Comparison of ENCODE assay signal across 8 cellular contexts in the genomic region with DNA sequence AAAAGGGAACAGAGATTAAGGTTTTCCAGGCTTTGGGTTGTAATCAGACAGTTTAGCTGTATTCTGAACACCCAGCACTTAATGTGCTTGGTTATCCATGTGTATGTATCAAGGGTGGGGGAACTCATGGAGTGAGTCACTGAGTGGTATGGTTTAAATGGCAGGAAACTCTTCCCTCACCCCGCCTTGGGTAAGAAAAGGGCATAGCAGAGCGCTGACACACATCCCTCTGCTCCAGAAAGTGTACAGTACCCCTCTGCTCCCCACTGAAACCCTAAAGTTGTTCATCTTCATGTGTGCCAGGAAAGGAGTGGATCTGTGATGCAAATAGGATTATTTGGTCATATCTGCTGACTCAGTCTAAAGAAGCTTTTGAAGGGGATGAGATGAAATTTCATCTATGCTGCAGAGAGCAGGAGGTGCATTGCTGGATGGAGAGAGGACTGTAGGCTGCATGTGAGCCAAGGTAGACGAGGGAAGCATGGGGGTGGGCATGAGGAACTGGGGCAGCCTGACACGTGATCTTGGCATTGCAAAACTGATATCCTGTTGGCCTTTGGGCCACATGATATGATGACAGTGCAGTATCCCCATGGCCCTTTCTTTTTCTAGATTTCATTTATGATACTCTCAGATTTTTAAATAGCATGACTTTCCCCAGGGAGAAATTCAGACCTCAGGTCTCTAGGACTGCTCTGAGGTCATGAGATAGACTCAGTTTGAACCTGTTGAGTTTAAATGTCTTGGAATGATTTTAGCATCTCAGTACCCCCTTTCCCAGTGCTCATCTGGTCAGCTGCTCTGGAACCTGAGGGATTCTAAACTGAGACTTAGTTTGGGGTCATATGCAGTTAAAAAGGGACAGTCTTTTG.
A peak's percentile ranks its signal among the peaks of the same experiment; 100 is the strongest.
DNase-seq lines count a peak whose midpoint lies in the region; ATAC-seq lines count a peak whose summit lies in the region.

No MANE protein-coding gene starts in this region.

- H3K9ac ChIP-seq in skeletal muscle tissue (ENCODE audit: low read depth in 1 of 3, low read length in 3 of 3) = peak overlapping the region; percentile 3 to 35 (median 21)

- no peak overlapping the region for H3K4me3 ChIP-seq in skeletal muscle tissue (ENCODE audit: low read length in 3 of 3)

- ATAC-seq in esophagus mucosa = peak; percentile 76
- ATAC-seq in HG02938 (IDR thresholded peaks at IDR 0.05; ENCODE audit: unreplicated experiment) = no peak
- ATAC-seq in GM21619 (IDR thresholded peaks at IDR 0.05; ENCODE audit: unreplicated experiment) = no peak

- H3K4me1 ChIP-seq in skeletal muscle tissue (ENCODE audit: control insufficient read depth in 3 of 3, insufficient read depth in 3 of 3, low read length in 3 of 3) = peaks cover 6 to 16% (median 10%) of the 10 kb centered on the region in 3 donors

- peak; percentile 2 for DNase-seq in DMS53 (lab: John Stamatoyannopoulos, UW)
- no peak for DNase-seq in DMS53 treated with DMSO at 0.1 percent for 48 hours (lab: John Stamatoyannopoulos, UW; ENCODE audit: unreplicated experiment)
- DNase-seq in NOMO-1 treated with DMSO at 0.1 percent for 48 hours (lab: John Stamatoyannopoulos, UW; ENCODE audit: unreplicated experiment) = peak; percentile 51
- DNase-seq in NCI-H2171 treated with DMSO at 0.1 percent for 48 hours (lab: John Stamatoyannopoulos, UW) = no peak

- H3K27ac ChIP-seq in skeletal muscle tissue (ENCODE audit: low read depth, low read length) = peak overlapping the region; percentile 79

- H3K9me3 ChIP-seq in skeletal muscle tissue (ENCODE audit: control insufficient read depth in 3 of 3, low read length in 3 of 3) = no peaks in the 10 kb centered on the region

- H3K36me3 ChIP-seq in skeletal muscle tissue (ENCODE audit: control insufficient read depth in 3 of 3, insufficient read depth in 3 of 3, low read length in 3 of 3) = no peaks in the 10 kb centered on the region

- H3K27me3 ChIP-seq in skeletal muscle tissue (ENCODE audit: control insufficient read depth in 3 of 3, insufficient read depth in 3 of 3, low read length in 3 of 3) = peaks cover 0 to 4% (median 0%) of the 10 kb centered on the region in 3 donors

Comparison
In these comparisons a context has a peak if more than half of its experiments do, and no peak if none do; other contexts are left out.
1. DNase-seq: peak in DMS53 (single experiment) and NOMO-1 treated with DMSO at 0.1 percent for 48 hours (single experiment); none in DMS53 treated with DMSO at 0.1 percent for 48 hours (single experiment) and NCI-H2171 treated with DMSO at 0.1 percent for 48 hours (single experiment).